ENCODE assay signal across 23 cellular contexts in genomic region chr12:40499856-40500255, GRCh38.
"Had no signal": no experiment of that assay in that cellular context is flagged by ENCODE, and none has a peak within 500 bp of the region (broad histone marks: within the 10 kb centered on the region; RNA-seq: fewer than 3 reads in every experiment).

No MANE protein-coding gene starts in this region.

- H3K4me3 ChIP-seq: left ventricle myocardium inferior, lung, mucosa of descending colon, pancreas, prostate gland, skin epidermis, tibial nerve, uterus had no signal

- DNase-seq: hippocampal formation; kidney; left colon; left ventricle myocardium inferior; mesendoderm; mucosa of descending colon; naive thymus-derived CD8-positive, alpha-beta T cell; nucleus accumbens; pancreas; retina; right cardiac atrium; stimulated activated CD4-positive, alpha-beta T cell treated with anti-CD3 and anti-CD28 coated beads, Interleukin-12 subunit alpha, Interleukin-12 subunit beta, amount 100 ng/mL, for 4 hours; stimulated activated CD4-positive, alpha-beta T cell treated with anti-CD3 and anti-CD28 coated beads, Interleukin-15, amount 100 ng/mL, for 24 hours; stimulated activated CD4-positive, alpha-beta T cell treated with anti-CD3 and anti-CD28 coated beads, Interleukin-2, amount 100 ng/mL, for 24 hours; stimulated activated CD4-positive, alpha-beta T cell treated with anti-CD3 and anti-CD28 coated beads, Interleukin-4, amount 100 ng/mL, for 1 hour; stimulated activated naive B cell treated with anti-CD40 and anti-IgM and Interleukin-4, amounts not matched to agents 10 μg/mL and 1 μg/mL and 100 μg/mL, for 72 hours; uterus had no signal

- H3K9me3 ChIP-seq: left ventricle myocardium inferior, mucosa of descending colon, pancreas, prostate gland, tibial nerve, uterus had no signal

- FAIRE-seq: islet of Langerhans, kidney, pancreas had no signal

- H3K27ac ChIP-seq: left ventricle myocardium inferior, pancreas, prostate gland, skin epidermis, tibial nerve, uterus had no signal

- ATAC-seq: left colon; mucosa of descending colon; naive thymus-derived CD8-positive, alpha-beta T cell; pancreas; right cardiac atrium; sciatic nerve; stimulated activated naive B cell treated with anti-CD40 and anti-IgM and Interleukin-4, amounts not matched to agents 10 μg/mL and 1 μg/mL and 100 μg/mL, for 72 hours had no signal

- H3K4me1 ChIP-seq: left ventricle myocardium inferior, prostate gland, tibial nerve, uterus had no signal
